Comparison of ENCODE assay signal across 3 cellular contexts in genomic region chr9:37345038-37345437, GRCh38.
TF ChIP-seq lines count a peak whose summit lies in the region.

No MANE protein-coding gene starts in this region.

TF ChIP-seq in HepG2, 621 proteins besides CTCF, POLR2A, EP300 and RAD21:
- TF ChIP-seq EHMT2 (IDR thresholded peaks at IDR 0.05; ENCODE audit: borderline replicate concordance, low read depth, low read length) (no peak), ZSCAN21 (CRISPR knock-in tag; IDR thresholded peaks at IDR 0.05; ENCODE audit: borderline replicate concordance) (no peak), ATF7 (IDR thresholded peaks at IDR 0.05) (peak; percentile 94), ATF7 (CRISPR knock-in tag; IDR thresholded peaks at IDR 0.05) (no peak)

TF ChIP-seq in HEK293, 187 proteins besides CTCF, POLR2A, EP300 and RAD21:
- TF ChIP-seq TSHZ1 (tag by site-specific recombination; IDR thresholded peaks at IDR 0.05; ENCODE audit: borderline replicate concordance) (no peak), ZNF174 (tag by site-specific recombination; IDR thresholded peaks at IDR 0.05) (no peak), ZNF645 (tag by site-specific recombination; IDR thresholded peaks at IDR 0.05) (no peak), ZNF768 (tag by site-specific recombination; IDR thresholded peaks at IDR 0.05) (no peak), ZNF580 (tag by site-specific recombination; IDR thresholded peaks at IDR 0.05) (no peak), ZBTB48 (tag by site-specific recombination; IDR thresholded peaks at IDR 0.05) (no peak), PRDM4 (tag by site-specific recombination; IDR thresholded peaks at IDR 0.05) (peak; percentile 63), ZNF157 (tag by site-specific recombination; IDR thresholded peaks at IDR 0.05) (no peak), ZNF571 (tag by site-specific recombination; IDR thresholded peaks at IDR 0.05) (no peak), ZNF155 (tag by site-specific recombination; IDR thresholded peaks at IDR 0.05) (no peak), ATF2 (tag by site-specific recombination; IDR thresholded peaks at IDR 0.05; ENCODE audit: low read depth) (peak; percentile 77), ZNF292 (tag by site-specific recombination; IDR thresholded peaks at IDR 0.05; ENCODE audit: borderline replicate concordance, low read depth) (no peak), ZNF433 (tag by site-specific recombination; IDR thresholded peaks at IDR 0.05; ENCODE audit: low read depth) (no peak), OVOL3 (tag by site-specific recombination; IDR thresholded peaks at IDR 0.05) (no peak)

TF ChIP-seq in GM12878, 131 proteins besides CTCF, POLR2A, EP300 and RAD21 (continued from another document):
- no peak for TF ChIP-seq MAX (IDR thresholded peaks at IDR 0.05; ENCODE audit: low read depth, low read length)
TF ChIP-seq in GM12878: peak in this region for 1.
